ENCODE assay signal across 8 cellular contexts in genomic region chr11:123654566-123655081, GRCh38. TPM values are rescaled to one million over a fixed set of nuclear protein-coding genes. Genes with fewer than 3 reads are reported as not detected.
DNase-seq lines count a peak whose midpoint lies in the region; ATAC-seq and TF ChIP-seq lines count a peak whose summit lies in the region.

TSS of gene SCN3B (minus strand) at chr11:123654624. CDS start at chr11:123653801, 823 bp downstream.

- TF ChIP-seq CTCF in parathyroid adenoma (IDR thresholded peaks at IDR 0.05) (no peak), OCI-LY7 (conservative IDR thresholded peaks at IDR 0.05; ENCODE audit: low read length) (no peak)

- H3K9ac ChIP-seq in parathyroid adenoma, result peak within 1 kb of the TSS; percentile 61

- no peaks in the 10 kb centered on the region for H3K79me2 ChIP-seq in parathyroid adenoma
- H3K79me2 ChIP-seq in OCI-LY7 (ENCODE audit: insufficient read depth, low read depth, low read length), result no peaks in the 10 kb centered on the region

- H3K4me3 ChIP-seq in CD8-positive, alpha-beta memory T cell (ENCODE audit: low read length), result no peak within 1 kb of the TSS
- H3K4me3 ChIP-seq in parathyroid adenoma (ENCODE audit: low read depth, low read length) (peak within 1 kb of the TSS; percentile 48), OCI-LY7 (ENCODE audit: low read depth, low read length, poor library complexity, severe bottlenecking) (no peak within 1 kb of the TSS)

- BruUV-seq in OCI-LY7 (replicated peaks; lab: Mats Ljungman, UMichigan), result no TSS peak

- no peaks in the 10 kb centered on the region for H3K9me3 ChIP-seq in CD8-positive, alpha-beta memory T cell (ENCODE audit: low read length)
- H3K9me3 ChIP-seq in parathyroid adenoma (ENCODE audit: control insufficient read depth, low read length) (no peaks in the 10 kb centered on the region), OCI-LY7 (ENCODE audit: low read length) (peaks cover 4% of the 10 kb centered on the region; the same call in 1 of the 2 replicates)

- H3K36me3 Mint-ChIP-seq in CD8-positive, alpha-beta memory T cell, result peaks cover 0 to 6% (median 0%) of the 10 kb centered on the region in 3 donors

- peak within 1 kb of the TSS; percentile 69 for H3K4me2 ChIP-seq in parathyroid adenoma (ENCODE audit: low read length)
- no peak within 1 kb of the TSS for H3K4me2 ChIP-seq in OCI-LY7 (ENCODE audit: low read length)

- peaks cover 28 to 44% of the 10 kb centered on the region in 2 donors for H3K27me3 Mint-ChIP-seq in CD8-positive, alpha-beta memory T cell

- POLR2A ChIA-PET in CD8-positive, alpha-beta memory T cell (lab: Charles Lee), result no interaction called here
- POLR2A ChIA-PET in HEK293T (lab: Yijun Ruan, JAX), result interaction anchor here (1.0 to 1.5 kb wide), 4 partner anchors 17 to 43 kb away, joined by 3 to 5 read pairs (median 4); no protein-coding TSS in a partner anchor
- POLR2A ChIA-PET in OCI-LY7 (lab: Charles Lee), result no interaction called here

- CTCF ChIA-PET in CD8-positive, alpha-beta memory T cell (lab: Charles Lee), result no interaction called here
- CTCF ChIA-PET in HEK293T (lab: Yijun Ruan, JAX), result interaction anchor here (1.0 to 3.7 kb wide), 5 partner anchors 11 to 53 kb away, joined by 3 to 25 read pairs (median 9); no protein-coding TSS in a partner anchor
- CTCF ChIA-PET in OCI-LY7 (lab: Charles Lee; ENCODE audit: unreplicated experiment), result no interaction called here

- no peaks in the 10 kb centered on the region for H4K20me1 ChIP-seq in OCI-LY7 (ENCODE audit: insufficient read depth, low read length)

- peak within 1 kb of the TSS; percentile 91 for H2AFZ ChIP-seq in parathyroid adenoma
- no peak within 1 kb of the TSS for H2AFZ ChIP-seq in OCI-LY7 (ENCODE audit: low read length)

- H3K4me3 Mint-ChIP-seq in CD8-positive, alpha-beta memory T cell, result peak within 1 kb of the TSS; percentile 2 to 80 (median 65)

- H3K27ac Mint-ChIP-seq in CD8-positive, alpha-beta memory T cell, result no peak within 1 kb of the TSS

- no peak within 1 kb of the TSS for H3K27ac ChIP-seq in CD8-positive, alpha-beta memory T cell (ENCODE audit: low read depth, low read length)
- H3K27ac ChIP-seq in parathyroid adenoma (peak within 1 kb of the TSS; percentile 93), OCI-LY7 (ENCODE audit: low read depth, low read length, poor library complexity, severe bottlenecking) (no peak within 1 kb of the TSS)

- peaks cover 9% of the 10 kb centered on the region for H3K4me1 ChIP-seq in CD8-positive, alpha-beta memory T cell (ENCODE audit: insufficient read depth, low read length)
- H3K4me1 ChIP-seq in parathyroid adenoma (peaks cover 5% of the 10 kb centered on the region), OCI-LY7 (ENCODE audit: insufficient read depth, low read length, poor library complexity, severe bottlenecking) (peaks cover 3% of the 10 kb centered on the region)

- H3K36me3 ChIP-seq in CD8-positive, alpha-beta memory T cell (ENCODE audit: insufficient read depth, low read length), result no peaks in the 10 kb centered on the region
- H3K36me3 ChIP-seq in parathyroid adenoma (ENCODE audit: control insufficient read depth, insufficient read depth, low read length) (no peaks in the 10 kb centered on the region), OCI-LY7 (ENCODE audit: insufficient read depth, low read length) (no peaks in the 10 kb centered on the region)

- peak; percentile 98 for ATAC-seq in left ventricle myocardium superior

- no peak for DNase-seq in CD8-positive, alpha-beta memory T cell
- DNase-seq in HEK293T (ENCODE audit: extremely low spot score), result peak; percentile 90
- DNase-seq in NCI-H524 treated with DMSO at 0.1 percent for 48 hours (lab: John Stamatoyannopoulos, UW), result peak; percentile 50
- DNase-seq in anterior cingulate cortex (lab: John Stamatoyannopoulos, UW), result peak in 52 of 58 donors; percentile 9 to 87 (median 50)
- peak; percentile 79 for DNase-seq in left ventricle myocardium superior
- no peak for DNase-seq in activated gamma-delta T cell (lab: John Stamatoyannopoulos, UW)
- no peak for DNase-seq in OCI-LY7 (ENCODE audit: low spot score)

- peaks cover 14 to 29% (median 19%) of the 10 kb centered on the region in 3 donors for H3K4me1 Mint-ChIP-seq in CD8-positive, alpha-beta memory T cell

- intact Hi-C loops in left ventricle myocardium superior (cut with micrococcal nuclease), result no loop called here
- intact Hi-C loops in OCI-LY7 (cut with micrococcal nuclease; ENCODE audit: unreplicated experiment), result no loop called here

- H3K9me2 ChIP-seq in OCI-LY7 (ENCODE audit: insufficient read depth, low read length), result no peaks in the 10 kb centered on the region

- peaks cover 2 to 10% (median 9%) of the 10 kb centered on the region in 5 donors for H3K9me3 Mint-ChIP-seq in CD8-positive, alpha-beta memory T cell

- peaks cover 20% of the 10 kb centered on the region for H3K27me3 ChIP-seq in CD8-positive, alpha-beta memory T cell (ENCODE audit: insufficient read depth, low read length, poor library complexity, severe bottlenecking)
- H3K27me3 ChIP-seq in parathyroid adenoma (ENCODE audit: control insufficient read depth, insufficient read depth, low read length), result no peaks in the 10 kb centered on the region

TF ChIP-seq in HEK293T, 16 proteins besides CTCF, POLR2A, EP300 and RAD21:
- peak; percentile 5; the same call in 1 of the 2 replicates for TF ChIP-seq PKNOX1 (IDR thresholded peaks at IDR 0.05)
- TF ChIP-seq SUZ12 (IDR thresholded peaks at IDR 0.05), result no peak
- TF ChIP-seq L3MBTL2 (conservative IDR thresholded peaks at IDR 0.05), result peak; percentile 76
TF ChIP-seq in HEK293T: peak in this region for 2.

RNA-seq across cellular contexts. Expression of gene SCN3B, which starts in this region (rescaled TPM):
- not detected for total RNA-seq in CD8-positive, alpha-beta memory T cell
- 0.22 TPM for polyA plus RNA-seq in CD8-positive, alpha-beta memory T cell
- total RNA-seq in left ventricle myocardium superior (1.7 TPM), OCI-LY7 (2022) (not detected in 2 replicates)
- total RNA-seq in OCI-LY7 (2014; rRNA removed; shearing (Covaris generic)), result not detected in 2 replicates

Comparison
In these comparisons a context has a peak if more than half of its experiments do, and no peak if none do; other contexts are left out.
1. DNase-seq: peak in HEK293T (single experiment), NCI-H524 treated with DMSO at 0.1 percent for 48 hours (single experiment), anterior cingulate cortex (52 of 58) and left ventricle myocardium superior (single experiment); none in CD8-positive, alpha-beta memory T cell (0 of 5), activated gamma-delta T cell (single experiment) and OCI-LY7 (single experiment).